Comparison of ENCODE assay signal across 18 cellular contexts in the genomic region with DNA sequence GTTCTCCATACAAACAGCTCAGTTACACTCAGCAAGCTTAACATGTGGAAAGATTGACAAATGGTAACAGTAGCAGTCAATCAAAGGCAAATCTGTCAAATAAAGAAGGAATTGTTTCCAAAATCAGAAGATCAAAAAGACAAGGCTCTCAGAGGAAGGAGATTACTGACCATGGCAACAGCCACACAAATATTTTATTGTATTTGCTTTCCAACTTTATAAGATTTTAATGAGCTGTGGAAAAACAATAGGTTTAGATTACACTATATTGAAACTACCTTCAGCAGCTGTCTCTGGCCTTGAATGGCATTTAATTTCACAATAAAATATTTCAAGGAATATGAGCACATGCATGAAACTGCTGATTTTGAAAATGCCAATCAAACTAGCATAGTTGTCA.
DNase-seq lines count a peak whose midpoint lies in the region; ATAC-seq, FAIRE-seq and TF ChIP-seq lines count a peak whose summit lies in the region.
"Had no signal": no experiment of that assay in that cellular context is flagged by ENCODE, and none has a peak within 500 bp of the region (broad histone marks: within the 10 kb centered on the region; RNA-seq: fewer than 3 reads in every experiment).

No MANE protein-coding gene starts in this region.

- FAIRE-seq in GM12891 (lab: Jason Lieb, UNC) = no peak
- FAIRE-seq: pancreas had no signal

- H3K36me3 ChIP-seq in SK-N-MC (ENCODE audit: insufficient read depth, low read length) (no peaks in the 10 kb centered on the region), mucosa of descending colon (ENCODE audit: low read depth) (no peaks in the 10 kb centered on the region)
- H3K36me3 ChIP-seq: BLaER1, esophagus squamous epithelium, pancreas had no signal

- no peak overlapping the region for H3K9ac ChIP-seq in SK-N-MC (ENCODE audit: insufficient read length)
- H3K9ac ChIP-seq: BLaER1 had no signal

- ATAC-seq in mucosa of descending colon = peak; percentile 78
- no peak for ATAC-seq in HG02970 (IDR thresholded peaks at IDR 0.05; ENCODE audit: low FRiP score, unreplicated experiment)
- ATAC-seq: body of pancreas; pancreas; stimulated activated naive CD8-positive, alpha-beta T cell treated with anti-CD3 and anti-CD28 coated beads, Interleukin-15, amount 100 ng/mL, for 72 hours had no signal

- H3K9me3 ChIP-seq in SK-N-MC (ENCODE audit: low read depth, low read length) (peaks cover 6% of the 10 kb centered on the region; the same call in 1 of the 2 replicates), mucosa of descending colon (peaks cover 3% of the 10 kb centered on the region)
- H3K9me3 ChIP-seq: BLaER1, body of pancreas, esophagus squamous epithelium, pancreas had no signal

- peak overlapping the region; percentile 89 for H3K27ac ChIP-seq in SK-N-MC
- H3K27ac ChIP-seq: BLaER1, body of pancreas, esophagus squamous epithelium, HL-60, pancreas had no signal

- TF ChIP-seq CTCF in AG10803 (conservative IDR thresholded peaks at IDR 0.05; ENCODE audit: low read length) (no peak), mucosa of descending colon (IDR thresholded peaks at IDR 0.05) (no peak)

- DNase-seq in AG10803 (ENCODE audit: low read depth) (peak; percentile 36), HEK293T (ENCODE audit: extremely low spot score) (no peak), SK-N-MC (ENCODE audit: low read depth, low spot score) (no peak), mucosa of descending colon (no peak), AG08396 (ENCODE audit: low spot score) (no peak), GM12891 (ENCODE audit: insufficient read length, low spot score) (no peak)
- DNase-seq: activated CD8-positive, alpha-beta memory T cell treated with anti-CD3 and anti-CD28 coated beads, Interleukin-2, amount 50 U/mL, for 4 hours; activated naive CD4-positive, alpha-beta T cell treated with Interleukin-2 at 50 U/mL for 16 hours; body of pancreas; DMS 273 treated with DMSO at 0.1 percent for 48 hours; esophagus squamous epithelium; Karpas-422; NCI-H1694; pancreas; stimulated activated naive CD8-positive, alpha-beta T cell treated with anti-CD3 and anti-CD28 coated beads, Interleukin-15, amount 100 ng/mL, for 72 hours had no signal

- no peak for TF ChIP-seq POLR2A in GM12891 (IDR thresholded peaks at IDR 0.05; ENCODE audit: low read depth, low read length)

- H3K4me3 ChIP-seq in AG10803 (ENCODE audit: low read length) (no peak overlapping the region), SK-N-MC (no peak overlapping the region), mucosa of descending colon (no peak overlapping the region)
- H3K4me3 ChIP-seq: BLaER1, body of pancreas, esophagus squamous epithelium, pancreas had no signal

- intact Hi-C loops in mucosa of descending colon (cut with DNase I, micrococcal nuclease) = no loop called here

- CTCF ChIA-PET in HEK293T (lab: Yijun Ruan, JAX) = interaction anchor here (0.7 kb wide), 1 partner anchor 10 kb away, joined by 3 read pairs; no protein-coding TSS in a partner anchor

- H3K4me1 ChIP-seq in mucosa of descending colon (ENCODE audit: low read depth) = no peaks in the 10 kb centered on the region
- H3K4me1 ChIP-seq: body of pancreas, esophagus squamous epithelium, pancreas had no signal

- POLR2A ChIA-PET in HEK293T (lab: Yijun Ruan, JAX) = no interaction called here

TF ChIP-seq in HEK293T, 16 proteins besides CTCF, POLR2A, EP300 and RAD21:
- TF ChIP-seq SP1 (IDR thresholded peaks at IDR 0.05) (no peak), FOXA1 (IDR thresholded peaks at IDR 0.05) (no peak), SUZ12 (IDR thresholded peaks at IDR 0.05) (no peak), ZNF384 (IDR thresholded peaks at IDR 0.05) (no peak)
- TF ChIP-seq, protein P1, sequence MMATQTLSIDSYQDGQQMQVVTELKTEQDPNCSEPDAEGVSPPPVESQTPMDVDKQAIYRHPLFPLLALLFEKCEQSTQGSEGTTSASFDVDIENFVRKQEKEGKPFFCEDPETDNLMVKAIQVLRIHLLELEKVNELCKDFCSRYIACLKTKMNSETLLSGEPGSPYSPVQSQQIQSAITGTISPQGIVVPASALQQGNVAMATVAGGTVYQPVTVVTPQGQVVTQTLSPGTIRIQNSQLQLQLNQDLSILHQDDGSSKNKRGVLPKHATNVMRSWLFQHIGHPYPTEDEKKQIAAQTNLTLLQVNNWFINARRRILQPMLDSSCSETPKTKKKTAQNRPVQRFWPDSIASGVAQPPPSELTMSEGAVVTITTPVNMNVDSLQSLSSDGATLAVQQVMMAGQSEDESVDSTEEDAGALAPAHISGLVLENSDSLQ (IDR thresholded peaks at IDR 0.05) = peak; percentile 86
TF ChIP-seq in HEK293T: peak in this region for 1.

TF ChIP-seq in GM12891, 5 proteins besides CTCF, POLR2A, EP300 and RAD21:
- TF ChIP-seq PAX5 (IDR thresholded peaks at IDR 0.05; ENCODE audit: insufficient read depth, low read length, severe bottlenecking) (no peak), SPI1 (IDR thresholded peaks at IDR 0.05; ENCODE audit: low read depth, low read length) (no peak), POLR2AphosphoS5 (IDR thresholded peaks at IDR 0.05; ENCODE audit: low read depth, low read length) (no peak), POU2F2 (IDR thresholded peaks at IDR 0.05; ENCODE audit: low read depth, low read length) (no peak)
TF ChIP-seq in GM12891: peak in this region for 0.
